In genomic region chr17:352421-353212, GRCh38 we compare ENCODE assay signal across 9 cellular contexts. TPM values are rescaled to one million over a fixed set of nuclear protein-coding genes. Genes with fewer than 3 reads are reported as not detected.
DNase-seq lines count a peak whose midpoint lies in the region; ATAC-seq lines count a peak whose summit lies in the region.
"Had no signal": no experiment of that assay in that cellular context is flagged by ENCODE, and none has a peak within 500 bp of the region (broad histone marks: within the 10 kb centered on the region; RNA-seq: fewer than 3 reads in every experiment).

A gene with protein sequence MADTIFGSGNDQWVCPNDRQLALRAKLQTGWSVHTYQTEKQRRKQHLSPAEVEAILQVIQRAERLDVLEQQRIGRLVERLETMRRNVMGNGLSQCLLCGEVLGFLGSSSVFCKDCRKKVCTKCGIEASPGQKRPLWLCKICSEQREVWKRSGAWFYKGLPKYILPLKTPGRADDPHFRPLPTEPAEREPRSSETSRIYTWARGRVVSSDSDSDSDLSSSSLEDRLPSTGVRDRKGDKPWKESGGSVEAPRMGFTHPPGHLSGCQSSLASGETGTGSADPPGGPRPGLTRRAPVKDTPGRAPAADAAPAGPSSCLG (minus strand): TSS chr17:352807. CDS start chr17:327543, 25,264 bp downstream.

- H3K27ac Mint-ChIP-seq in activated T-helper 17 cell treated with anti-CD3 and anti-CD28 coated beads, Interleukin-2, amount 50 U/mL, for 72 hours: peak within 1 kb of the TSS; percentile 13
- H3K27ac Mint-ChIP-seq in stimulated activated effector memory CD8-positive, alpha-beta T cell treated with anti-CD3 and anti-CD28 coated beads, Interleukin-12 subunit alpha, Interleukin-12 subunit beta, amount 100 ng/mL, for 72 hours: peak within 1 kb of the TSS; percentile 27
- H3K27ac Mint-ChIP-seq in natural killer cell treated with Interleukin-12 subunit alpha and Interleukin-12 subunit beta and Interleukin-15 and Interleukin-18, amount 100 ng/mL, for 72 hours: no peak within 1 kb of the TSS
- H3K27ac Mint-ChIP-seq: activated naive CD4-positive, alpha-beta T cell treated with anti-CD3 and anti-CD28 coated beads, Interleukin-2, amount 50 U/mL, for 24 hours had no signal

- ATAC-seq in activated T-helper 17 cell treated with anti-CD3 and anti-CD28 coated beads, Interleukin-2, amount 50 U/mL, for 72 hours (replicated peaks): no peak
- no peak for ATAC-seq in stimulated activated effector memory CD8-positive, alpha-beta T cell treated with anti-CD3 and anti-CD28 coated beads, Interleukin-12 subunit alpha, Interleukin-12 subunit beta, amount 100 ng/mL, for 72 hours
- ATAC-seq in HG03565 (IDR thresholded peaks at IDR 0.05; ENCODE audit: unreplicated experiment) (no peak), HG02885 (IDR thresholded peaks at IDR 0.05; ENCODE audit: poor library complexity, unreplicated experiment) (no peak)
- no peak for ATAC-seq in natural killer cell treated with Interleukin-12 subunit alpha and Interleukin-12 subunit beta and Interleukin-15 and Interleukin-18, amount 100 ng/mL, for 72 hours

- no peak within 1 kb of the TSS for H3K4me3 Mint-ChIP-seq in activated T-helper 17 cell treated with anti-CD3 and anti-CD28 coated beads, Interleukin-2, amount 50 U/mL, for 72 hours
- H3K4me3 Mint-ChIP-seq in stimulated activated effector memory CD8-positive, alpha-beta T cell treated with anti-CD3 and anti-CD28 coated beads, Interleukin-12 subunit alpha, Interleukin-12 subunit beta, amount 100 ng/mL, for 72 hours: no peak within 1 kb of the TSS
- no peak within 1 kb of the TSS for H3K4me3 Mint-ChIP-seq in natural killer cell treated with Interleukin-12 subunit alpha and Interleukin-12 subunit beta and Interleukin-15 and Interleukin-18, amount 100 ng/mL, for 72 hours
- H3K4me3 Mint-ChIP-seq: activated naive CD4-positive, alpha-beta T cell treated with anti-CD3 and anti-CD28 coated beads, Interleukin-2, amount 50 U/mL, for 24 hours had no signal

- H3K36me3 Mint-ChIP-seq in activated T-helper 17 cell treated with anti-CD3 and anti-CD28 coated beads, Interleukin-2, amount 50 U/mL, for 72 hours (ENCODE audit: low read depth): no peaks in the 10 kb centered on the region
- H3K36me3 Mint-ChIP-seq in stimulated activated effector memory CD8-positive, alpha-beta T cell treated with anti-CD3 and anti-CD28 coated beads, Interleukin-12 subunit alpha, Interleukin-12 subunit beta, amount 100 ng/mL, for 72 hours: peaks cover 7% of the 10 kb centered on the region
- H3K36me3 Mint-ChIP-seq in natural killer cell treated with Interleukin-12 subunit alpha and Interleukin-12 subunit beta and Interleukin-15 and Interleukin-18, amount 100 ng/mL, for 72 hours: no peaks in the 10 kb centered on the region
- H3K36me3 Mint-ChIP-seq: activated naive CD4-positive, alpha-beta T cell treated with anti-CD3 and anti-CD28 coated beads, Interleukin-2, amount 50 U/mL, for 24 hours had no signal

- peaks cover 5% of the 10 kb centered on the region for H3K9me3 Mint-ChIP-seq in activated T-helper 17 cell treated with anti-CD3 and anti-CD28 coated beads, Interleukin-2, amount 50 U/mL, for 72 hours
- H3K9me3 Mint-ChIP-seq in stimulated activated effector memory CD8-positive, alpha-beta T cell treated with anti-CD3 and anti-CD28 coated beads, Interleukin-12 subunit alpha, Interleukin-12 subunit beta, amount 100 ng/mL, for 72 hours: no peaks in the 10 kb centered on the region
- H3K9me3 Mint-ChIP-seq in natural killer cell treated with Interleukin-12 subunit alpha and Interleukin-12 subunit beta and Interleukin-15 and Interleukin-18, amount 100 ng/mL, for 72 hours: no peaks in the 10 kb centered on the region
- H3K9me3 Mint-ChIP-seq: activated naive CD4-positive, alpha-beta T cell treated with anti-CD3 and anti-CD28 coated beads, Interleukin-2, amount 50 U/mL, for 24 hours had no signal

- H3K4me1 Mint-ChIP-seq in activated T-helper 17 cell treated with anti-CD3 and anti-CD28 coated beads, Interleukin-2, amount 50 U/mL, for 72 hours: peaks cover 4% of the 10 kb centered on the region
- H3K4me1 Mint-ChIP-seq in stimulated activated effector memory CD8-positive, alpha-beta T cell treated with anti-CD3 and anti-CD28 coated beads, Interleukin-12 subunit alpha, Interleukin-12 subunit beta, amount 100 ng/mL, for 72 hours: peaks cover 19% of the 10 kb centered on the region
- H3K4me1 Mint-ChIP-seq in natural killer cell treated with Interleukin-12 subunit alpha and Interleukin-12 subunit beta and Interleukin-15 and Interleukin-18, amount 100 ng/mL, for 72 hours (ENCODE audit: low read depth in 2 of 2): peaks cover 13 to 16% of the 10 kb centered on the region in 2 donors
- H3K4me1 Mint-ChIP-seq: activated naive CD4-positive, alpha-beta T cell treated with anti-CD3 and anti-CD28 coated beads, Interleukin-2, amount 50 U/mL, for 24 hours had no signal

- H3K27me3 Mint-ChIP-seq in activated T-helper 17 cell treated with anti-CD3 and anti-CD28 coated beads, Interleukin-2, amount 50 U/mL, for 72 hours: no peaks in the 10 kb centered on the region
- H3K27me3 Mint-ChIP-seq in natural killer cell treated with Interleukin-12 subunit alpha and Interleukin-12 subunit beta and Interleukin-15 and Interleukin-18, amount 100 ng/mL, for 72 hours: peaks cover 0 to 3% of the 10 kb centered on the region in 2 donors
- H3K27me3 Mint-ChIP-seq: activated naive CD4-positive, alpha-beta T cell treated with anti-CD3 and anti-CD28 coated beads, Interleukin-2, amount 50 U/mL, for 24 hours had no signal

- DNase-seq in KG1 (lab: John Stamatoyannopoulos, UW) (peak; percentile 1), iPS-NIHi7 (ENCODE audit: extremely low spot score) (peak; percentile 66)
- DNase-seq in stimulated activated effector memory CD8-positive, alpha-beta T cell treated with anti-CD3 and anti-CD28 coated beads, Interleukin-12 subunit alpha, Interleukin-12 subunit beta, amount 100 ng/mL, for 72 hours (ENCODE audit: low spot score in 2 of 2): no peak
- no peak for DNase-seq in natural killer cell treated with Interleukin-12 subunit alpha and Interleukin-12 subunit beta and Interleukin-15 and Interleukin-18, amount 100 ng/mL, for 72 hours (ENCODE audit: low spot score)
- no peak for DNase-seq in stimulated activated naive CD4-positive, alpha-beta T cell (lab: John Stamatoyannopoulos, UW)

RNA-seq across cellular contexts. Expression of the gene that starts here (rescaled TPM):
- 1 to 10 TPM; 1.9 to 2.5 TPM for total RNA-seq in activated T-helper 17 cell treated with anti-CD3 and anti-CD28 coated beads, Interleukin-2, amount 50 U/mL, for 72 hours
- 1 to 10 TPM; 2.6 to 6.8 TPM for total RNA-seq in natural killer cell treated with Interleukin-12 subunit alpha and Interleukin-12 subunit beta and Interleukin-15 and Interleukin-18, amount 100 ng/mL, for 72 hours

Comparison
In these comparisons a context has a peak if more than half of its experiments do, and no peak if none do; other contexts are left out.
1. DNase-seq: peak in KG1 (single experiment) and iPS-NIHi7 (single experiment); none in stimulated activated effector memory CD8-positive, alpha-beta T cell treated with anti-CD3 and anti-CD28 coated beads, Interleukin-12 subunit alpha, Interleukin-12 subunit beta, amount 100 ng/mL, for 72 hours (0 of 2), natural killer cell treated with Interleukin-12 subunit alpha and Interleukin-12 subunit beta and Interleukin-15 and Interleukin-18, amount 100 ng/mL, for 72 hours (single experiment) and stimulated activated naive CD4-positive, alpha-beta T cell (0 of 6).
2. H3K27ac Mint-ChIP-seq: peak in activated T-helper 17 cell treated with anti-CD3 and anti-CD28 coated beads, Interleukin-2, amount 50 U/mL, for 72 hours (single experiment) and stimulated activated effector memory CD8-positive, alpha-beta T cell treated with anti-CD3 and anti-CD28 coated beads, Interleukin-12 subunit alpha, Interleukin-12 subunit beta, amount 100 ng/mL, for 72 hours (single experiment); none in natural killer cell treated with Interleukin-12 subunit alpha and Interleukin-12 subunit beta and Interleukin-15 and Interleukin-18, amount 100 ng/mL, for 72 hours (0 of 2).